Comparison of ENCODE assay signal across 8 cellular contexts in genomic region chr7:726084-726853, GRCh38. TPM values are rescaled to one million over a fixed set of nuclear protein-coding genes. Genes with fewer than 3 reads are reported as not detected.
DNase-seq lines count a peak whose midpoint lies in the region; ATAC-seq and TF ChIP-seq lines count a peak whose summit lies in the region.

DNAAF5 (plus strand) TSS chr7:726699; CDS start chr7:726721, 22 bp downstream.

- H3K14ac ChIP-seq in IMR-90 (replicated peaks; ENCODE audit: low read depth, low read length): peak within 1 kb of the TSS; percentile 64

- H3F3A ChIP-seq in PC-9 (ENCODE audit: insufficient read depth, low read depth): peaks cover 22% of the 10 kb centered on the region

- in situ Hi-C loops in IMR-90 (cut with MboI; ENCODE audit: low sequenced_read_pairs): no loop called here

- peak within 1 kb of the TSS; percentile 66 for H4K91ac ChIP-seq in IMR-90 (ENCODE audit: insufficient read depth, low read depth, low read length)

- ATAC-seq in GM21529 (IDR thresholded peaks at IDR 0.05; ENCODE audit: unreplicated experiment) (peak; percentile 94), IMR-90 (ENCODE audit: low read depth) (peak; percentile 91), naive B cell (ENCODE audit: low read depth in 2 of 2) (peak; percentile 91 to 95)
- ATAC-seq in activated T-cell treated with anti-CD3 and anti-CD28 coated beads, Interleukin-2, amount 50 U/mL, for 4 hours: peak; percentile 86 to 91
- ATAC-seq in stimulated activated effector memory CD8-positive, alpha-beta T cell treated with anti-CD3 and anti-CD28 coated beads, Interleukin-12 subunit alpha, Interleukin-12 subunit beta, amount 100 ng/mL, for 72 hours: peak; percentile 95

- H3K4me1 ChIP-seq in IMR-90 (ENCODE audit: control insufficient read depth, insufficient read depth, low read length) (peaks cover 17% of the 10 kb centered on the region), PC-9 (replicated peaks; ENCODE audit: insufficient read depth) (peaks cover 25% of the 10 kb centered on the region), esophagus squamous epithelium (peaks cover 15 to 30% (median 17%) of the 10 kb centered on the region in 3 donors)

- CTCF ChIA-PET in IMR-90 (lab: Yijun Ruan, JAX): no interaction called here
- CTCF ChIA-PET in PC-9 (lab: Charles Lee): interaction anchor here (0.6 kb wide), 1 partner anchor 681 kb away, joined by 3 read pairs; no protein-coding TSS in a partner anchor

- H3K36me3 ChIP-seq in IMR-90 (ENCODE audit: control insufficient read depth, insufficient read depth, low read length) (peaks cover 16% of the 10 kb centered on the region), PC-9 (ENCODE audit: low read depth) (peaks cover 32% of the 10 kb centered on the region), esophagus squamous epithelium (peaks cover 0 to 35% (median 6%) of the 10 kb centered on the region in 3 donors)

- TF ChIP-seq CTCF in IMR-90 (conservative IDR thresholded peaks at IDR 0.05; ENCODE audit: low read depth, low read length): 0 out of 2 replicates have a peak, but pooled peaks have one; percentile 0
- no peak for TF ChIP-seq CTCF in PC-9 (conservative IDR thresholded peaks at IDR 0.05)
- TF ChIP-seq CTCF in esophagus squamous epithelium (IDR thresholded peaks at IDR 0.05): peak in 2 of 6 experiments; percentile 1 to 6

- DNase-seq in DMS153 treated with DMSO at 0.1 percent for 48 hours (lab: John Stamatoyannopoulos, UW; ENCODE audit: unreplicated experiment): peak; percentile 73
- DNase-seq in IMR-90: peak; percentile 81
- peak; percentile 76 to 85 for DNase-seq in PC-9
- peak; percentile 84 for DNase-seq in activated T-cell treated with anti-CD3 and anti-CD28 coated beads, Interleukin-2, amount 50 U/mL, for 4 hours
- DNase-seq in esophagus squamous epithelium (lab: John Stamatoyannopoulos, UW): peak; percentile 31
- DNase-seq in naive B cell: peak; percentile 87
- DNase-seq in stimulated activated effector memory CD8-positive, alpha-beta T cell treated with anti-CD3 and anti-CD28 coated beads, Interleukin-12 subunit alpha, Interleukin-12 subunit beta, amount 100 ng/mL, for 72 hours (ENCODE audit: low spot score in 2 of 2): peak; percentile 59 to 91

- no peak; the same call in 1 of the 2 replicates for TF ChIP-seq RAD21 in IMR-90 (IDR thresholded peaks at IDR 0.05; ENCODE audit: low read length)

- POLR2A ChIA-PET in IMR-90 (lab: Charles Lee; ENCODE audit: unreplicated experiment) (no interaction called here), PC-9 (lab: Charles Lee; ENCODE audit: unreplicated experiment) (no interaction called here)

- H3K9ac ChIP-seq in IMR-90 (ENCODE audit: low read depth, low read length): peak within 1 kb of the TSS; percentile 91

- H3K27ac Mint-ChIP-seq in naive B cell: peak within 1 kb of the TSS in 5 of 6 donors; percentile 33 to 88 (median 65)
- H3K27ac Mint-ChIP-seq in stimulated activated effector memory CD8-positive, alpha-beta T cell treated with anti-CD3 and anti-CD28 coated beads, Interleukin-12 subunit alpha, Interleukin-12 subunit beta, amount 100 ng/mL, for 72 hours: peak within 1 kb of the TSS; percentile 87

- H3K9me1 ChIP-seq in IMR-90 (ENCODE audit: insufficient read depth, low read length): peaks cover 2% of the 10 kb centered on the region; the same call in 1 of the 2 replicates

- BruUV-seq in IMR-90 (replicated peaks; lab: Mats Ljungman, UMichigan) (no TSS peak), PC-9 (replicated peaks; lab: Mats Ljungman, UMichigan) (no TSS peak)

- H4K20me1 ChIP-seq in IMR-90 (ENCODE audit: insufficient read depth, low read length) (peaks cover 3% of the 10 kb centered on the region), PC-9 (ENCODE audit: insufficient read depth) (peaks cover 12% of the 10 kb centered on the region)

- H3K9me3 ChIP-seq in IMR-90 (ENCODE audit: control insufficient read depth, insufficient read depth, low read length): no peaks in the 10 kb centered on the region; the same call in 1 of the 2 replicates
- peaks cover 20% of the 10 kb centered on the region for H3K9me3 ChIP-seq in PC-9 (ENCODE audit: insufficient read depth, low read depth)
- H3K9me3 ChIP-seq in esophagus squamous epithelium: peaks cover 0 to 12% (median 0%) of the 10 kb centered on the region in 3 donors

- no peaks in the 10 kb centered on the region for H3K9me2 ChIP-seq in PC-9 (ENCODE audit: insufficient read depth)

- H3K79me1 ChIP-seq in IMR-90 (ENCODE audit: low read depth in 1 of 2, low read length in 2 of 2): peaks cover 20 to 51% of the 10 kb centered on the region in 2 experiments

- peak within 1 kb of the TSS; percentile 64 for H2BK5ac ChIP-seq in IMR-90 (ENCODE audit: low read depth, low read length, poor library complexity, severe bottlenecking)

- H2BK15ac ChIP-seq in IMR-90 (ENCODE audit: low read depth, low read length): no peak within 1 kb of the TSS

- H3K56ac ChIP-seq in IMR-90 (ENCODE audit: extremely low read depth, insufficient read depth, low read length): no peak within 1 kb of the TSS

- TF ChIP-seq POLR2A in IMR-90 (IDR thresholded peaks at IDR 0.05; ENCODE audit: low read depth, low read length): no peak
- peak in 2 of 4 donors; percentile 15 to 24 for TF ChIP-seq POLR2A in esophagus squamous epithelium (IDR thresholded peaks at IDR 0.05)

- peak within 1 kb of the TSS; percentile 91 for H3K4ac ChIP-seq in IMR-90 (ENCODE audit: low read depth, low read length)

- intact Hi-C loops in IMR-90 (cut with micrococcal nuclease) (loop anchor here (5.0 kb wide), 2 partner anchors 209 to 394 kb away; partner anchors contain the start of gene PDGFA), PC-9 (cut with micrococcal nuclease; ENCODE audit: unreplicated experiment) (no loop called here), esophagus squamous epithelium (cut with DNase I) (no loop called here)

- H3K36me3 Mint-ChIP-seq in activated T-cell treated with anti-CD3 and anti-CD28 coated beads, Interleukin-2, amount 50 U/mL, for 4 hours (ENCODE audit: insufficient read depth): peaks cover 27% of the 10 kb centered on the region
- H3K36me3 Mint-ChIP-seq in naive B cell: peaks cover 0 to 16% of the 10 kb centered on the region in 2 donors
- H3K36me3 Mint-ChIP-seq in stimulated activated effector memory CD8-positive, alpha-beta T cell treated with anti-CD3 and anti-CD28 coated beads, Interleukin-12 subunit alpha, Interleukin-12 subunit beta, amount 100 ng/mL, for 72 hours: peaks cover 16% of the 10 kb centered on the region

- H2BK120ac ChIP-seq in IMR-90 (ENCODE audit: low read depth, low read length): peak within 1 kb of the TSS; percentile 14; the same call in 1 of the 2 replicates

- H2AK5ac ChIP-seq in IMR-90 (ENCODE audit: low read depth, low read length): peak within 1 kb of the TSS; percentile 94

- H2AK9ac ChIP-seq in IMR-90 (replicated peaks; ENCODE audit: low read depth, low read length, poor library complexity): peak within 1 kb of the TSS; percentile 90

- H3K9me3 Mint-ChIP-seq in activated T-cell treated with anti-CD3 and anti-CD28 coated beads, Interleukin-2, amount 50 U/mL, for 4 hours: no peaks in the 10 kb centered on the region
- H3K9me3 Mint-ChIP-seq in naive B cell: peaks cover 0 to 3% (median 0%) of the 10 kb centered on the region in 7 donors
- H3K9me3 Mint-ChIP-seq in stimulated activated effector memory CD8-positive, alpha-beta T cell treated with anti-CD3 and anti-CD28 coated beads, Interleukin-12 subunit alpha, Interleukin-12 subunit beta, amount 100 ng/mL, for 72 hours: no peaks in the 10 kb centered on the region

- H3K27me3 ChIP-seq in IMR-90 (ENCODE audit: control insufficient read depth, insufficient read depth, low read length) (no peaks in the 10 kb centered on the region), PC-9 (ENCODE audit: insufficient read depth, low read depth) (no peaks in the 10 kb centered on the region), esophagus squamous epithelium (no peaks in the 10 kb centered on the region)

- no peaks in the 10 kb centered on the region for H3K27me3 Mint-ChIP-seq in activated T-cell treated with anti-CD3 and anti-CD28 coated beads, Interleukin-2, amount 50 U/mL, for 4 hours (ENCODE audit: low read depth)
- no peaks in the 10 kb centered on the region for H3K27me3 Mint-ChIP-seq in naive B cell

- H4K8ac ChIP-seq in IMR-90 (ENCODE audit: low read depth in 2 of 2, low read length in 2 of 2): peak within 1 kb of the TSS; percentile 80 to 97

- H2AFZ ChIP-seq in IMR-90 (replicated peaks; ENCODE audit: low read length, poor library complexity) (peak within 1 kb of the TSS; percentile 96), PC-9 (peak within 1 kb of the TSS; percentile 85)

- peaks cover 52% of the 10 kb centered on the region for H3K79me2 ChIP-seq in PC-9 (ENCODE audit: low read depth)

- dilution Hi-C loops in IMR-90 (cut with HindIII; ENCODE audit: low sequenced_read_pairs, unreplicated experiment): no loop called here

- H3K27ac ChIP-seq in IMR-90 (ENCODE audit: insufficient read depth, low read length): peak within 1 kb of the TSS; percentile 68
- H3K27ac ChIP-seq in PC-9: peak within 1 kb of the TSS; percentile 68
- peak within 1 kb of the TSS; percentile 69 to 85 (median 82) for H3K27ac ChIP-seq in esophagus squamous epithelium

- WGBS in IMR-90 (ENCODE audit: extremely low coverage in 2 of 2, insufficient read length in 1 of 2), 2 experiments: 9% methylated on average over 35 of the region's 56 CpGs; no CpG with 5 or more reads in 1 of the 2 experiments
- 0 to 72% methylated on average over 4 to 9 of the region's 56 CpGs for WGBS in esophagus squamous epithelium, 2 donors

- H3K4me3 Mint-ChIP-seq in activated T-cell treated with anti-CD3 and anti-CD28 coated beads, Interleukin-2, amount 50 U/mL, for 4 hours: peak within 1 kb of the TSS; percentile 86
- H3K4me3 Mint-ChIP-seq in naive B cell: peak within 1 kb of the TSS; percentile 76 to 93 (median 84)
- peak within 1 kb of the TSS; percentile 80 for H3K4me3 Mint-ChIP-seq in stimulated activated effector memory CD8-positive, alpha-beta T cell treated with anti-CD3 and anti-CD28 coated beads, Interleukin-12 subunit alpha, Interleukin-12 subunit beta, amount 100 ng/mL, for 72 hours

- peaks cover 20% of the 10 kb centered on the region for H3K4me1 Mint-ChIP-seq in activated T-cell treated with anti-CD3 and anti-CD28 coated beads, Interleukin-2, amount 50 U/mL, for 4 hours (ENCODE audit: low read depth)
- H3K4me1 Mint-ChIP-seq in naive B cell: peaks cover 29 to 31% (median 29%) of the 10 kb centered on the region in 3 donors
- H3K4me1 Mint-ChIP-seq in stimulated activated effector memory CD8-positive, alpha-beta T cell treated with anti-CD3 and anti-CD28 coated beads, Interleukin-12 subunit alpha, Interleukin-12 subunit beta, amount 100 ng/mL, for 72 hours: peaks cover 24% of the 10 kb centered on the region

- H2BK20ac ChIP-seq in IMR-90 (ENCODE audit: low read depth, low read length): no peak within 1 kb of the TSS

- peak within 1 kb of the TSS; percentile 80; the same call in 1 of the 2 replicates for H3K23ac ChIP-seq in IMR-90 (ENCODE audit: low read depth, low read length)

- H3K4me3 ChIP-seq in IMR-90 (ENCODE audit: insufficient read depth, low read depth, low read length): peak within 1 kb of the TSS; percentile 75
- peak within 1 kb of the TSS; percentile 74 for H3K4me3 ChIP-seq in PC-9
- H3K4me3 ChIP-seq in esophagus squamous epithelium: peak within 1 kb of the TSS; percentile 74 to 98 (median 96)

- peak within 1 kb of the TSS; percentile 96 for H3K4me2 ChIP-seq in IMR-90 (ENCODE audit: low read depth, low read length)
- H3K4me2 ChIP-seq in PC-9: peak within 1 kb of the TSS; percentile 96

- peak within 1 kb of the TSS; percentile 90 for H4K5ac ChIP-seq in IMR-90 (ENCODE audit: low read depth, low read length)

- H3K18ac ChIP-seq in IMR-90 (ENCODE audit: low read depth, low read length): no peak within 1 kb of the TSS

RNA-seq across cellular contexts. Expression of gene DNAAF5, which starts in this region (rescaled TPM):
- total RNA-seq in IMR-90 (2012; rRNA removed): 12.4 and 13.9 TPM in 2 replicates
- polyA plus RNA-seq in IMR-90 (2012; rRNA removed): 32.6 and 36.1 TPM in 2 replicates
- 31.6 and 49.2 TPM in 2 replicates for polyA plus RNA-seq in IMR-90 (2012; cell fraction: cytosol; rRNA removed)
- polyA plus RNA-seq in IMR-90 (2012; cell fraction: nucleus; rRNA removed; ENCODE audit: low replicate concordance): 25.7 and 57.6 TPM in 2 replicates
- 63.2 and 78.9 TPM in 2 replicates for total RNA-seq in PC-9 (2021)
- 10 to 100 TPM; 52.3 to 69.3 (median 52.3) TPM for total RNA-seq in activated T-cell treated with anti-CD3 and anti-CD28 coated beads, Interleukin-2, amount 50 U/mL, for 4 hours
- total RNA-seq in esophagus squamous epithelium: 10 to 100 TPM; 23.7 to 30.1 (median 28.2) TPM
- 1 to 10 TPM; 1.4 to 4.5 (median 2.3) TPM for polyA plus RNA-seq in naive B cell (ENCODE audit: low read depth in 6 of 6)

Comparison
In these comparisons a context has a peak if more than half of its experiments do, and no peak if none do; other contexts are left out.
1. Peak in every context shown above with its lines: DNase-seq, ATAC-seq, H3K4me3 ChIP-seq and H3K27ac ChIP-seq.
2. RNA of gene DNAAF5 (polyA plus RNA-seq): 25.7 to 57.6 TPM in IMR-90; 1.4 to 4.5 TPM in naive B cell; every median in the first group is over 4 times any median in the second.
3. DNase-seq: peak in every context shown above with its lines; median percentile 87 in naive B cell; 84 in activated T-cell treated with anti-CD3 and anti-CD28 coated beads, Interleukin-2, amount 50 U/mL, for 4 hours; 81 in IMR-90; 80 in PC-9; 75 in stimulated activated effector memory CD8-positive, alpha-beta T cell treated with anti-CD3 and anti-CD28 coated beads, Interleukin-12 subunit alpha, Interleukin-12 subunit beta, amount 100 ng/mL, for 72 hours; 73 in DMS153 treated with DMSO at 0.1 percent for 48 hours; 31 in esophagus squamous epithelium.